20 cellular contexts compared by ENCODE assay signal in genomic region chr1:22886211-22886610, GRCh38.
A peak's percentile ranks its signal among the peaks of the same experiment; 100 is the strongest.
DNase-seq lines count a peak whose midpoint lies in the region; ATAC-seq and TF ChIP-seq lines count a peak whose summit lies in the region.
"Had no signal": no experiment of that assay in that cellular context is flagged by ENCODE, and none has a peak within 500 bp of the region (broad histone marks: within the 10 kb centered on the region; RNA-seq: fewer than 3 reads in every experiment).

No MANE protein-coding gene starts in this region.

- TF ChIP-seq POLR2A in Peyer's patch (IDR thresholded peaks at IDR 0.05): no peak

- H3K36me3 Mint-ChIP-seq in stimulated activated naive CD8-positive, alpha-beta T cell treated with anti-CD3 and anti-CD28 coated beads, Interleukin-15, Interleukin-2, amounts not matched to agents 100 ng/mL and 50 ng/mL, for 24 hours (ENCODE audit: low read depth): no peaks in the 10 kb centered on the region
- no peaks in the 10 kb centered on the region for H3K36me3 Mint-ChIP-seq in activated naive CD4-positive, alpha-beta T cell treated with anti-CD3 and anti-CD28 coated beads for 36 hours (ENCODE audit: low read depth)
- H3K36me3 Mint-ChIP-seq: activated CD8-positive, alpha-beta memory T cell treated with anti-CD3 and anti-CD28 coated beads, Interleukin-2, amount 10 ng/mL, durations not matched to agents 7 days and 5 days had no signal

- CTCF ChIA-PET in activated naive CD4-positive, alpha-beta T cell treated with anti-CD3 and anti-CD28 coated beads for 36 hours (lab: Charles Lee): no interaction called here

- no peaks in the 10 kb centered on the region for H3K4me1 ChIP-seq in Peyer's patch
- H3K4me1 ChIP-seq: left lung, prostate gland had no signal

- H3K4me1 Mint-ChIP-seq in stimulated activated naive CD8-positive, alpha-beta T cell treated with anti-CD3 and anti-CD28 coated beads, Interleukin-15, Interleukin-2, amounts not matched to agents 100 ng/mL and 50 ng/mL, for 24 hours (ENCODE audit: low read depth): peaks cover 10% of the 10 kb centered on the region
- peaks cover 6% of the 10 kb centered on the region for H3K4me1 Mint-ChIP-seq in activated naive CD4-positive, alpha-beta T cell treated with anti-CD3 and anti-CD28 coated beads for 36 hours (ENCODE audit: low read depth)

- H3K4me3 ChIP-seq in foreskin fibroblast (ENCODE audit: low read depth in 1 of 2, low read length in 2 of 2) (no peak overlapping the region), Peyer's patch (no peak overlapping the region)
- H3K4me3 ChIP-seq: left lung, prostate gland had no signal

- no peak for ATAC-seq in stimulated activated naive CD8-positive, alpha-beta T cell treated with anti-CD3 and anti-CD28 coated beads, Interleukin-15, Interleukin-2, amounts not matched to agents 100 U/mL and 50 U/mL, for 24 hours
- ATAC-seq: activated CD8-positive, alpha-beta memory T cell treated with anti-CD3 and anti-CD28 coated beads, Interleukin-2, amount 10 ng/mL, durations not matched to agents 7 days and 5 days; left lung had no signal

- DNase-seq in stimulated activated naive CD8-positive, alpha-beta T cell treated with anti-CD3 and anti-CD28 coated beads, Interleukin-15, Interleukin-2, amounts not matched to agents 100 U/mL and 50 U/mL, for 24 hours: no peak
- DNase-seq in amniotic epithelial cell (ENCODE audit: low read depth): peak; percentile 37
- DNase-seq in foreskin fibroblast: peak; percentile 65 to 85
- DNase-seq in NCI-H774 (lab: John Stamatoyannopoulos, UW): no peak
- DNase-seq in GM19240 (ENCODE audit: insufficient read length, low spot score): no peak
- DNase-seq in Peyer's patch: no peak
- no peak for DNase-seq in activated naive CD4-positive, alpha-beta T cell treated with anti-CD3 and anti-CD28 coated beads for 36 hours
- DNase-seq: activated CD4-positive, CD25-positive, alpha-beta regulatory T cell treated with anti-CD3 and anti-CD28 coated beads, Interleukin-2, amount 50 U/mL, for 72 hours; activated CD8-positive, alpha-beta memory T cell treated with anti-CD3 and anti-CD28 coated beads, Interleukin-2, amount 10 ng/mL, durations not matched to agents 7 days and 5 days; activated effector memory CD4-positive, alpha-beta T cell treated with anti-CD3 and anti-CD28 coated beads, Interleukin-2, amount 50 U/mL, for 16 hours; brain microvascular endothelial cell; Calu3; effector CD4-positive, alpha-beta T cell; left lung; NCI-H1436 treated with DMSO at 0.1 percent for 48 hours; NCI-H446 treated with DMSO at 0.1 percent for 48 hours; SHP77 treated with DMSO at 0.1 percent for 48 hours; stimulated activated naive CD4-positive, alpha-beta T cell had no signal

- no peaks in the 10 kb centered on the region for H3K27me3 ChIP-seq in Peyer's patch
- H3K27me3 ChIP-seq: brain microvascular endothelial cell had no signal

- intact Hi-C loops in activated naive CD4-positive, alpha-beta T cell treated with anti-CD3 and anti-CD28 coated beads for 36 hours (cut with micrococcal nuclease): no loop called here

- no peaks in the 10 kb centered on the region for H3K36me3 ChIP-seq in Peyer's patch
- H3K36me3 ChIP-seq: brain microvascular endothelial cell, left lung, prostate gland had no signal

- H3K27me3 Mint-ChIP-seq in stimulated activated naive CD8-positive, alpha-beta T cell treated with anti-CD3 and anti-CD28 coated beads, Interleukin-15, Interleukin-2, amounts not matched to agents 100 ng/mL and 50 ng/mL, for 24 hours: peaks cover 26% of the 10 kb centered on the region
- H3K27me3 Mint-ChIP-seq in activated naive CD4-positive, alpha-beta T cell treated with anti-CD3 and anti-CD28 coated beads for 36 hours (ENCODE audit: low read depth): peaks cover 7% of the 10 kb centered on the region

- H3K27ac ChIP-seq in Peyer's patch: no peak overlapping the region
- H3K27ac ChIP-seq: brain microvascular endothelial cell, left lung, prostate gland had no signal

- peak overlapping the region; percentile 31 for H3K27ac Mint-ChIP-seq in stimulated activated naive CD8-positive, alpha-beta T cell treated with anti-CD3 and anti-CD28 coated beads, Interleukin-15, Interleukin-2, amounts not matched to agents 100 ng/mL and 50 ng/mL, for 24 hours
- no peak overlapping the region for H3K27ac Mint-ChIP-seq in activated naive CD4-positive, alpha-beta T cell treated with anti-CD3 and anti-CD28 coated beads for 36 hours
- H3K27ac Mint-ChIP-seq: activated CD8-positive, alpha-beta memory T cell treated with anti-CD3 and anti-CD28 coated beads, Interleukin-2, amount 10 ng/mL, durations not matched to agents 7 days and 5 days had no signal

- no peaks in the 10 kb centered on the region for H3K9me3 Mint-ChIP-seq in stimulated activated naive CD8-positive, alpha-beta T cell treated with anti-CD3 and anti-CD28 coated beads, Interleukin-15, Interleukin-2, amounts not matched to agents 100 ng/mL and 50 ng/mL, for 24 hours
- no peaks in the 10 kb centered on the region for H3K9me3 Mint-ChIP-seq in activated naive CD4-positive, alpha-beta T cell treated with anti-CD3 and anti-CD28 coated beads for 36 hours

- H3K4me3 Mint-ChIP-seq in stimulated activated naive CD8-positive, alpha-beta T cell treated with anti-CD3 and anti-CD28 coated beads, Interleukin-15, Interleukin-2, amounts not matched to agents 100 ng/mL and 50 ng/mL, for 24 hours: no peak overlapping the region
- no peak overlapping the region for H3K4me3 Mint-ChIP-seq in activated naive CD4-positive, alpha-beta T cell treated with anti-CD3 and anti-CD28 coated beads for 36 hours
- H3K4me3 Mint-ChIP-seq: activated CD8-positive, alpha-beta memory T cell treated with anti-CD3 and anti-CD28 coated beads, Interleukin-2, amount 10 ng/mL, durations not matched to agents 7 days and 5 days had no signal

- no peak for TF ChIP-seq CTCF in foreskin fibroblast (IDR thresholded peaks at IDR 0.05; ENCODE audit: low read depth, low read length)
- TF ChIP-seq CTCF in Peyer's patch (IDR thresholded peaks at IDR 0.05): no peak

- H3K9me3 ChIP-seq in Peyer's patch: no peaks in the 10 kb centered on the region
- H3K9me3 ChIP-seq: left lung, prostate gland had no signal

Comparison
In these comparisons a context has a peak if more than half of its experiments do, and no peak if none do; other contexts are left out.
1. DNase-seq: peak in amniotic epithelial cell (single experiment) and foreskin fibroblast (2 of 2); none in stimulated activated naive CD8-positive, alpha-beta T cell treated with anti-CD3 and anti-CD28 coated beads, Interleukin-15, Interleukin-2, amounts not matched to agents 100 U/mL and 50 U/mL, for 24 hours (single experiment), NCI-H774 (single experiment), GM19240 (single experiment), Peyer's patch (0 of 3) and activated naive CD4-positive, alpha-beta T cell treated with anti-CD3 and anti-CD28 coated beads for 36 hours (single experiment).